In genomic region chr22:31022516-31022915, GRCh38 we compare ENCODE assay signal across 2 cellular contexts.
A peak's percentile ranks its signal among the peaks of the same experiment; 100 is the strongest.
TF ChIP-seq lines count a peak whose summit lies in the region.

No MANE protein-coding gene starts in this region.

TF ChIP-seq in HepG2, 621 proteins besides CTCF, POLR2A, EP300 and RAD21:
- 0 out of 2 replicates have a peak, but pooled peaks have one; percentile 76 for TF ChIP-seq ZNF121 (CRISPR knock-in tag; IDR thresholded peaks at IDR 0.05)
- no peak for TF ChIP-seq TIGD3 (CRISPR knock-in tag; IDR thresholded peaks at IDR 0.05; ENCODE audit: borderline replicate concordance)
TF ChIP-seq in HepG2: peak in this region for 1.

TF ChIP-seq in WTC11, 78 proteins besides CTCF, POLR2A, EP300 and RAD21:
- TF ChIP-seq ZNF121 (CRISPR knock-in tag; IDR thresholded peaks at IDR 0.05) (0 out of 2 replicates have a peak, but pooled peaks have one; percentile 1), MXD4 (CRISPR knock-in tag; IDR thresholded peaks at IDR 0.05; ENCODE audit: borderline replicate concordance) (no peak)
